ENCODE assay signal across 13 cellular contexts in the genomic region with DNA sequence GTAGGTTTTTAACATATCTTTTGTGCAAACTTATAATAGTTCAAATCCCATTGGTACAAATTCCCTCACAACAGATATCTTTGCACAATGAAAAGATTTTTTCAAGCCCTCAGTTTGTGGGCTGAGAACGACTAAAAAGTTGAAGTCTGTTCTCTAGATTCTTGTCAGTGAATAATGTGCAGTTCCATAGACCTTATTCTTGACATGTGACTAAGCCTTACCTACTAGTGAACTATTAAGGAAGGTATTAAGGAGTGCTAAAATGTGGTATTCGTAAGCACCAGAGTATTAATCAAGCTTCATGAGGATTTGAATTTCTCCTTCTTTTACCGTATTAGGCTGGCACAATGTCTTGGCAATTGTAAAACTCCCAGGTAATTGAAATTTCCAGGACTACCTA.
DNase-seq lines count a peak whose midpoint lies in the region; ATAC-seq and TF ChIP-seq lines count a peak whose summit lies in the region.
"Had no signal": no experiment of that assay in that cellular context is flagged by ENCODE, and none has a peak within 500 bp of the region (broad histone marks: within the 10 kb centered on the region; RNA-seq: fewer than 3 reads in every experiment).

No MANE protein-coding gene starts in this region.

- ATAC-seq in GM18505 (IDR thresholded peaks at IDR 0.05; ENCODE audit: unreplicated experiment) = peak; percentile 37
- ATAC-seq in activated CD8-positive, alpha-beta T cell treated with anti-CD3 and anti-CD28 coated beads, Interleukin-2, amount 10 ng/mL, durations not matched to agents 7 days and 5 days = peak; percentile 12
- peak; percentile 8 to 29 for ATAC-seq in naive B cell (ENCODE audit: low read depth in 2 of 2)

- POLR2A ChIA-PET in HEK293 (lab: Yijun Ruan, JAX) = interaction anchor here (2.5 to 3.6 kb wide), 2 partner anchors 232 to 246 kb away, joined by 10 to 14 read pairs; partner anchors contain the start of genes CDKN2A, CDKN2B and CDKN2B-AS1
- POLR2A ChIA-PET in activated CD8-positive, alpha-beta T cell treated with anti-CD3 and anti-CD28 coated beads, Interleukin-2, amount 10 ng/mL, durations not matched to agents 7 days and 5 days (lab: Charles Lee) = no interaction called here
- POLR2A ChIA-PET in HEK293T (lab: Yijun Ruan, JAX) = no interaction called here

- no peak overlapping the region for H3K4me3 Mint-ChIP-seq in activated CD8-positive, alpha-beta T cell treated with anti-CD3 and anti-CD28 coated beads, Interleukin-2, amount 10 ng/mL, durations not matched to agents 7 days and 5 days
- H3K4me3 Mint-ChIP-seq in naive B cell = peak overlapping the region in 5 of 8 donors; percentile 30 to 63 (median 52)
- H3K4me3 Mint-ChIP-seq: activated naive CD4-positive, alpha-beta T cell treated with anti-CD3 and anti-CD28 coated beads for 36 hours; CD4-positive, CD25-positive, alpha-beta regulatory T cell; type B pancreatic cell had no signal

- H3K27ac Mint-ChIP-seq in activated CD8-positive, alpha-beta T cell treated with anti-CD3 and anti-CD28 coated beads, Interleukin-2, amount 10 ng/mL, durations not matched to agents 7 days and 5 days = no peak overlapping the region
- H3K27ac Mint-ChIP-seq in naive B cell = peak overlapping the region in 3 of 6 donors; percentile 9 to 84 (median 68)
- H3K27ac Mint-ChIP-seq: activated naive CD4-positive, alpha-beta T cell treated with anti-CD3 and anti-CD28 coated beads for 36 hours; CD4-positive, CD25-positive, alpha-beta regulatory T cell; type B pancreatic cell had no signal

- no peaks in the 10 kb centered on the region for H3K36me3 ChIP-seq in HEK293 (ENCODE audit: control insufficient read depth in 2 of 2, insufficient read depth in 1 of 2, low read length in 2 of 2)

- no peaks in the 10 kb centered on the region for H3K9me3 ChIP-seq in HEK293 (ENCODE audit: control insufficient read depth, insufficient read depth, low read depth, low read length)

- no peaks in the 10 kb centered on the region for H3K9me3 Mint-ChIP-seq in activated CD8-positive, alpha-beta T cell treated with anti-CD3 and anti-CD28 coated beads, Interleukin-2, amount 10 ng/mL, durations not matched to agents 7 days and 5 days (ENCODE audit: insufficient read depth)
- no peaks in the 10 kb centered on the region for H3K9me3 Mint-ChIP-seq in naive B cell
- H3K9me3 Mint-ChIP-seq: activated naive CD4-positive, alpha-beta T cell treated with anti-CD3 and anti-CD28 coated beads for 36 hours; type B pancreatic cell had no signal

- H3K4me1 ChIP-seq in HEK293 (ENCODE audit: control insufficient read depth, insufficient read depth, low read length) = peaks cover 26% of the 10 kb centered on the region

- H3K36me3 Mint-ChIP-seq in activated CD8-positive, alpha-beta T cell treated with anti-CD3 and anti-CD28 coated beads, Interleukin-2, amount 10 ng/mL, durations not matched to agents 7 days and 5 days (ENCODE audit: low read depth) = no peaks in the 10 kb centered on the region
- H3K36me3 Mint-ChIP-seq in naive B cell = no peaks in the 10 kb centered on the region
- H3K36me3 Mint-ChIP-seq: CD4-positive, CD25-positive, alpha-beta regulatory T cell; type B pancreatic cell had no signal

- no peak overlapping the region for H3K4me3 ChIP-seq in HEK293 (ENCODE audit: low read depth, low read length)

- peaks cover 48% of the 10 kb centered on the region for H3K4me1 Mint-ChIP-seq in activated CD8-positive, alpha-beta T cell treated with anti-CD3 and anti-CD28 coated beads, Interleukin-2, amount 10 ng/mL, durations not matched to agents 7 days and 5 days (ENCODE audit: low read depth)
- peaks cover 36 to 46% (median 44%) of the 10 kb centered on the region in 3 donors for H3K4me1 Mint-ChIP-seq in naive B cell

- H3K27me3 Mint-ChIP-seq in activated CD8-positive, alpha-beta T cell treated with anti-CD3 and anti-CD28 coated beads, Interleukin-2, amount 10 ng/mL, durations not matched to agents 7 days and 5 days (ENCODE audit: low read depth) = peaks cover 11% of the 10 kb centered on the region
- no peaks in the 10 kb centered on the region for H3K27me3 Mint-ChIP-seq in naive B cell
- H3K27me3 Mint-ChIP-seq: CD4-positive, CD25-positive, alpha-beta regulatory T cell had no signal

- CTCF ChIA-PET in HEK293 (lab: Yijun Ruan, JAX) = interaction anchor here (0.6 to 4.3 kb wide), 9 partner anchors 66 to 471 kb away, joined by 3 to 80 read pairs (median 4); partner anchors contain the start of genes CDKN2A and CDKN2B
- CTCF ChIA-PET in activated CD8-positive, alpha-beta T cell treated with anti-CD3 and anti-CD28 coated beads, Interleukin-2, amount 10 ng/mL, durations not matched to agents 7 days and 5 days (lab: Charles Lee) = interaction anchor here (1.2 to 5.4 kb wide), 3 partner anchors 121 to 428 kb away, joined by 5 to 58 read pairs (median 14); no protein-coding TSS in a partner anchor
- CTCF ChIA-PET in HEK293T (lab: Yijun Ruan, JAX) = interaction anchor here (1.2 kb wide), 1 partner anchor 24 kb away, joined by 3 read pairs; no protein-coding TSS in a partner anchor

- TF ChIP-seq POLR2A in GM18505 (IDR thresholded peaks at IDR 0.05; ENCODE audit: borderline replicate concordance, extremely low read depth, insufficient read depth, insufficient read length) = no peak

- H3K27ac ChIP-seq in HEK293 (ENCODE audit: extremely low read depth, low read depth, low read length) = no peak overlapping the region

- DNase-seq in activated CD8-positive, alpha-beta T cell treated with anti-CD3 and anti-CD28 coated beads, Interleukin-2, amount 10 ng/mL, durations not matched to agents 7 days and 5 days = no peak
- DNase-seq in naive B cell (no peak), cardiac septum (ENCODE audit: low spot score) (no peak), HEK293T (ENCODE audit: extremely low spot score) (no peak), NCI-H748 (lab: John Stamatoyannopoulos, UW; ENCODE audit: unreplicated experiment) (no peak)
- DNase-seq: head of caudate nucleus, NCI-H2029 treated with DMSO at 0.1 percent for 48 hours, posterior cingulate gyrus had no signal

- TF ChIP-seq CTCF in HEK293 (tag by site-specific recombination; IDR thresholded peaks at IDR 0.05) = no peak

- intact Hi-C loops in cardiac septum (cut with DNase I) = no loop called here

TF ChIP-seq in HEK293, 187 proteins besides CTCF, POLR2A, EP300 and RAD21:
- TF ChIP-seq, protein P1, sequence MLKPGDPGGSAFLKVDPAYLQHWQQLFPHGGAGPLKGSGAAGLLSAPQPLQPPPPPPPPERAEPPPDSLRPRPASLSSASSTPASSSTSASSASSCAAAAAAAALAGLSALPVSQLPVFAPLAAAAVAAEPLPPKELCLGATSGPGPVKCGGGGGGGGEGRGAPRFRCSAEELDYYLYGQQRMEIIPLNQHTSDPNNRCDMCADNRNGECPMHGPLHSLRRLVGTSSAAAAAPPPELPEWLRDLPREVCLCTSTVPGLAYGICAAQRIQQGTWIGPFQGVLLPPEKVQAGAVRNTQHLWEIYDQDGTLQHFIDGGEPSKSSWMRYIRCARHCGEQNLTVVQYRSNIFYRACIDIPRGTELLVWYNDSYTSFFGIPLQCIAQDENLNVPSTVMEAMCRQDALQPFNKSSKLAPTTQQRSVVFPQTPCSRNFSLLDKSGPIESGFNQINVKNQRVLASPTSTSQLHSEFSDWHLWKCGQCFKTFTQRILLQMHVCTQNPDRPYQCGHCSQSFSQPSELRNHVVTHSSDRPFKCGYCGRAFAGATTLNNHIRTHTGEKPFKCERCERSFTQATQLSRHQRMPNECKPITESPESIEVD (tag by site-specific recombination; IDR thresholded peaks at IDR 0.05) = peak; percentile 6; the same call in 1 of the 2 replicates
- TF ChIP-seq EGR2 (tag by site-specific recombination; IDR thresholded peaks at IDR 0.05; ENCODE audit: low read depth) (no peak), ZNF658 (tag by site-specific recombination; IDR thresholded peaks at IDR 0.05) (no peak)

TF ChIP-seq in HEK293T, 16 proteins besides CTCF, POLR2A, EP300 and RAD21:
- TF ChIP-seq LEF1 (IDR thresholded peaks at IDR 0.05; ENCODE audit: borderline replicate concordance) (no peak), FOXM1 (IDR thresholded peaks at IDR 0.05; ENCODE audit: borderline replicate concordance) (no peak)
